In genomic region chr15:80436511-80437307, GRCh38 we compare ENCODE assay signal across 12 cellular contexts. TPM values are rescaled to one million over a fixed set of nuclear protein-coding genes. Genes with fewer than 3 reads are reported as not detected.
A peak's percentile ranks its signal among the peaks of the same experiment; 100 is the strongest.
DNase-seq lines count a peak whose midpoint lies in the region; ATAC-seq, FAIRE-seq and TF ChIP-seq lines count a peak whose summit lies in the region.
"Had no signal": no experiment of that assay in that cellular context is flagged by ENCODE, and none has a peak within 500 bp of the region (broad histone marks: within the 10 kb centered on the region; RNA-seq: fewer than 3 reads in every experiment).

No MANE protein-coding gene starts in this region.

- H3K27ac ChIP-seq in right atrium auricular region (no peak overlapping the region), left ventricle myocardium inferior (replicated peaks) (no peak overlapping the region), Panc1 (ENCODE audit: low read length) (peak overlapping the region; percentile 34; the same call in 1 of the 2 replicates), fibroblast of lung (ENCODE audit: insufficient read depth, low read length) (no peak overlapping the region)
- H3K27ac ChIP-seq: colonic mucosa, SK-N-MC had no signal

- no peaks in the 10 kb centered on the region for H3K27me3 ChIP-seq in right atrium auricular region
- H3K27me3 ChIP-seq in left ventricle myocardium inferior (ENCODE audit: low read depth): peaks cover 27% of the 10 kb centered on the region
- H3K27me3 ChIP-seq in Panc1 (ENCODE audit: control insufficient read depth, insufficient read depth, low read length): no peaks in the 10 kb centered on the region
- H3K27me3 ChIP-seq in fibroblast of lung (ENCODE audit: control insufficient read depth, insufficient read depth, low read length): no peaks in the 10 kb centered on the region
- H3K27me3 ChIP-seq: colonic mucosa had no signal

- no peak overlapping the region for H3K9ac ChIP-seq in fibroblast of lung (ENCODE audit: insufficient read depth, low read length)

- ATAC-seq in Panc1: peak; percentile 92
- no peak for ATAC-seq in HG02852 (IDR thresholded peaks at IDR 0.05; ENCODE audit: unreplicated experiment)

- H3K9me3 ChIP-seq in right atrium auricular region: no peaks in the 10 kb centered on the region
- H3K9me3 ChIP-seq in left ventricle myocardium inferior (replicated peaks): no peaks in the 10 kb centered on the region
- no peaks in the 10 kb centered on the region for H3K9me3 ChIP-seq in Panc1 (ENCODE audit: control insufficient read depth, insufficient read depth, low read depth, low read length)
- no peaks in the 10 kb centered on the region for H3K9me3 ChIP-seq in fibroblast of lung (ENCODE audit: control insufficient read depth, insufficient read depth, low read depth, low read length)
- H3K9me3 ChIP-seq: colonic mucosa had no signal

- in situ Hi-C loops in Panc1 (cut with HindIII; ENCODE audit: low pct_unique_long_range_greater_than_20kb, low sequenced_read_pairs): no loop called here

- no peak overlapping the region for H3K4me2 ChIP-seq in fibroblast of lung (ENCODE audit: extremely low read depth, insufficient read depth, low read length)

- DNase-seq in right atrium auricular region (ENCODE audit: low spot score) (peak; percentile 28), left ventricle myocardium inferior (no peak), Panc1 (ENCODE audit: low read depth, low spot score) (peak; percentile 42), fibroblast of lung (ENCODE audit: low read depth in 2 of 2) (peak; percentile 12 to 82), urothelium cell line (ENCODE audit: low spot score) (peak; percentile 78), inferior parietal cortex (ENCODE audit: extremely low spot score) (no peak), NCI-H128 (lab: John Stamatoyannopoulos, UW; ENCODE audit: unreplicated experiment) (no peak)
- DNase-seq: activated CD8-positive, alpha-beta memory T cell treated with anti-CD3 and anti-CD28 coated beads, Interleukin-2, amount 50 U/mL, for 4 hours; colonic mucosa; NCI-H2081 treated with DMSO at 0.1 percent for 48 hours had no signal

- H3K4me1 ChIP-seq in right atrium auricular region (no peaks in the 10 kb centered on the region), left ventricle myocardium inferior (no peaks in the 10 kb centered on the region), Panc1 (ENCODE audit: control insufficient read depth, insufficient read depth, low read length) (peaks cover 14% of the 10 kb centered on the region; the same call in 1 of the 2 replicates), fibroblast of lung (ENCODE audit: control insufficient read depth, extremely low read depth, insufficient read depth, low read length) (no peaks in the 10 kb centered on the region)
- H3K4me1 ChIP-seq: colonic mucosa had no signal

- CTCF ChIA-PET in Panc1 (lab: Charles Lee): no interaction called here

- TF ChIP-seq CTCF in right atrium auricular region (IDR thresholded peaks at IDR 0.05): no peak
- no peak for TF ChIP-seq CTCF in left ventricle myocardium inferior (IDR thresholded peaks at IDR 0.05; ENCODE audit: borderline replicate concordance)
- TF ChIP-seq CTCF in Panc1 (IDR thresholded peaks at IDR 0.05): no peak
- TF ChIP-seq CTCF in fibroblast of lung (conservative IDR thresholded peaks at IDR 0.05 in 1 of 2, IDR thresholded peaks at IDR 0.05 in 1 of 2; ENCODE audit: low read depth in 1 of 2, low read length in 2 of 2): no peak

- BruUV-seq in Panc1 (replicated peaks; lab: Mats Ljungman, UMichigan): no TSS peak

- POLR2A ChIA-PET in Panc1 (lab: Charles Lee): interaction anchor here (1.0 kb wide), 1 partner anchor 510 kb away, joined by 4 read pairs; no protein-coding TSS in a partner anchor

- no peak overlapping the region for H3K4me3 ChIP-seq in right atrium auricular region
- H3K4me3 ChIP-seq in left ventricle myocardium inferior: no peak overlapping the region
- H3K4me3 ChIP-seq in Panc1 (ENCODE audit: low read depth in 2 of 2, low read length in 2 of 2): no peak overlapping the region
- no peak overlapping the region for H3K4me3 ChIP-seq in fibroblast of lung (replicated peaks in 1 of 4; ENCODE audit: control extremely low read depth in 1 of 4, insufficient read depth in 1 of 4, low read depth in 3 of 4, low read length in 4 of 4)
- H3K4me3 ChIP-seq: colonic mucosa, SK-N-MC had no signal

- intact Hi-C loops in left ventricle myocardium inferior (cut with micrococcal nuclease) (no loop called here), Panc1 (cut with micrococcal nuclease; ENCODE audit: unreplicated experiment) (no loop called here)

- FAIRE-seq in urothelium cell line (lab: Jason Lieb, UNC): peak; percentile 5

- H2AFZ ChIP-seq in fibroblast of lung (ENCODE audit: low read length): no peak overlapping the region

- no peaks in the 10 kb centered on the region for H3K79me2 ChIP-seq in fibroblast of lung (ENCODE audit: control insufficient read depth, insufficient read depth, low read length)

- H4K20me1 ChIP-seq in fibroblast of lung (ENCODE audit: control insufficient read depth, extremely low read depth, insufficient read depth, low read length): no peaks in the 10 kb centered on the region

- no peaks in the 10 kb centered on the region for H3K36me3 ChIP-seq in right atrium auricular region
- no peaks in the 10 kb centered on the region for H3K36me3 ChIP-seq in left ventricle myocardium inferior
- H3K36me3 ChIP-seq in Panc1 (ENCODE audit: control insufficient read depth, insufficient read depth, low read length): no peaks in the 10 kb centered on the region
- H3K36me3 ChIP-seq in fibroblast of lung (ENCODE audit: control insufficient read depth, insufficient read depth, low read length): no peaks in the 10 kb centered on the region
- H3K36me3 ChIP-seq: colonic mucosa had no signal

RNA-seq across cellular contexts. Expression of gene ARNT2, which starts 32.5 kb away (rescaled TPM):
- total RNA-seq in right atrium auricular region: 1 to 10 TPM; 4.8 to 8.4 TPM
- total RNA-seq in left ventricle myocardium inferior: 3.6 TPM
- 16.8 TPM for total RNA-seq in Panc1 (2021; ENCODE audit: unreplicated experiment)
- polyA plus RNA-seq in Panc1 (2012; ENCODE audit: insufficient read length): 12.9 TPM
- 9.8 and 15.5 TPM in 2 replicates for total RNA-seq in fibroblast of lung
- 29.5 and 61.2 TPM in 2 replicates for polyA plus RNA-seq in fibroblast of lung
- 17.7 and 45.5 TPM in 2 replicates for polyA plus RNA-seq in fibroblast of lung (2012)
- polyA minus RNA-seq in fibroblast of lung (ENCODE audit: low replicate concordance): 61.3 and 109 TPM in 2 replicates

Comparison
In these comparisons a context has a peak if more than half of its experiments do, and no peak if none do; other contexts are left out.
1. DNase-seq: peak in right atrium auricular region (single experiment), Panc1 (single experiment), fibroblast of lung (2 of 2) and urothelium cell line (single experiment); none in left ventricle myocardium inferior (single experiment), inferior parietal cortex (single experiment) and NCI-H128 (single experiment).